13 cellular contexts compared by ENCODE assay signal in genomic region chr12:110253176-110253575, GRCh38. TPM values are rescaled to one million over a fixed set of nuclear protein-coding genes. Genes with fewer than 3 reads are reported as not detected.
DNase-seq lines count a peak whose midpoint lies in the region; ATAC-seq and TF ChIP-seq lines count a peak whose summit lies in the region.
"Had no signal": no experiment of that assay in that cellular context is flagged by ENCODE, and none has a peak within 500 bp of the region (broad histone marks: within the 10 kb centered on the region; RNA-seq: fewer than 3 reads in every experiment).

No MANE protein-coding gene starts in this region.

- H3K4me3 ChIP-seq in cardiac muscle cell, result no peak overlapping the region
- no peak overlapping the region for H3K4me3 ChIP-seq in aorta (ENCODE audit: low read length in 2 of 2)

- H3K9me3 ChIP-seq in cardiac muscle cell (ENCODE audit: low read depth) (no peaks in the 10 kb centered on the region), aorta (ENCODE audit: control insufficient read depth, low read length) (no peaks in the 10 kb centered on the region)

- H3K27me3 Mint-ChIP-seq in activated CD8-positive, alpha-beta memory T cell treated with anti-CD3 and anti-CD28 coated beads, Interleukin-2, amount 10 ng/mL, durations not matched to agents 7 days and 5 days, result no peaks in the 10 kb centered on the region
- H3K27me3 Mint-ChIP-seq in neural crest cell (ENCODE audit: low read depth), result no peaks in the 10 kb centered on the region
- H3K27me3 Mint-ChIP-seq in effector memory CD8-positive, alpha-beta T cell, result peaks cover 0 to 18% of the 10 kb centered on the region in 2 donors
- H3K27me3 Mint-ChIP-seq: stimulated activated naive CD8-positive, alpha-beta T cell treated with anti-CD3 and anti-CD28 coated beads, Interleukin-15, Interleukin-2, amounts not matched to agents 100 ng/mL and 50 ng/mL, for 24 hours; T-cell had no signal

- TF ChIP-seq CTCF in cardiac muscle cell (IDR thresholded peaks at IDR 0.05; ENCODE audit: low read depth, low read length) (no peak), neural crest cell (conservative IDR thresholded peaks at IDR 0.05) (no peak)

- CTCF ChIA-PET in activated CD8-positive, alpha-beta memory T cell treated with anti-CD3 and anti-CD28 coated beads, Interleukin-2, amount 10 ng/mL, durations not matched to agents 7 days and 5 days (lab: Charles Lee), result no interaction called here

- no peaks in the 10 kb centered on the region for H3K36me3 Mint-ChIP-seq in activated CD8-positive, alpha-beta memory T cell treated with anti-CD3 and anti-CD28 coated beads, Interleukin-2, amount 10 ng/mL, durations not matched to agents 7 days and 5 days
- H3K36me3 Mint-ChIP-seq in neural crest cell (ENCODE audit: low read depth), result no peaks in the 10 kb centered on the region
- H3K36me3 Mint-ChIP-seq in effector memory CD8-positive, alpha-beta T cell (ENCODE audit: insufficient read depth), result no peaks in the 10 kb centered on the region
- H3K36me3 Mint-ChIP-seq: T-cell had no signal

- no peaks in the 10 kb centered on the region for H3K36me3 ChIP-seq in cardiac muscle cell
- H3K36me3 ChIP-seq in aorta (ENCODE audit: control insufficient read depth in 1 of 2, insufficient read depth in 2 of 2, low read length in 1 of 2), result no peaks in the 10 kb centered on the region

- DNase-seq in activated CD8-positive, alpha-beta memory T cell treated with anti-CD3 and anti-CD28 coated beads, Interleukin-2, amount 50 U/mL, for 48 hours, result peak; percentile 42
- DNase-seq in activated CD8-positive, alpha-beta memory T cell treated with anti-CD3 and anti-CD28 coated beads, Interleukin-2, amount 10 ng/mL, durations not matched to agents 7 days and 5 days, result no peak
- peak; percentile 45 to 65 for DNase-seq in cardiac muscle cell (ENCODE audit: low read depth in 1 of 2, low spot score in 1 of 2)
- DNase-seq in neural crest cell (ENCODE audit: low read depth, low spot score), result no peak
- DNase-seq in aorta, result peak; percentile 83 to 86
- DNase-seq in effector memory CD8-positive, alpha-beta T cell, result no peak
- DNase-seq in inferior parietal cortex (ENCODE audit: extremely low spot score), result no peak
- DNase-seq: DMS79 treated with DMSO at 0.1 percent for 48 hours, NCI-H524 had no signal

- 2 to 5% methylated on average over 9 of the region's 9 CpGs for WGBS in aorta, 2 donors

- H3K27ac ChIP-seq in cardiac muscle cell, result peak overlapping the region; percentile 87
- no peak overlapping the region for H3K27ac ChIP-seq in aorta (ENCODE audit: low read depth in 1 of 2, low read length in 2 of 2)

- no peak for ATAC-seq in activated CD8-positive, alpha-beta memory T cell treated with anti-CD3 and anti-CD28 coated beads, Interleukin-2, amount 10 ng/mL, durations not matched to agents 7 days and 5 days
- ATAC-seq in aorta (ENCODE audit: low FRiP score) (peak; percentile 46), HG02840 (IDR thresholded peaks at IDR 0.05; ENCODE audit: low FRiP score, unreplicated experiment) (no peak)
- no peak for ATAC-seq in effector memory CD8-positive, alpha-beta T cell (replicated peaks)
- ATAC-seq: T-cell had no signal

- H3K4me1 Mint-ChIP-seq in activated CD8-positive, alpha-beta memory T cell treated with anti-CD3 and anti-CD28 coated beads, Interleukin-2, amount 10 ng/mL, durations not matched to agents 7 days and 5 days, result no peaks in the 10 kb centered on the region
- peaks cover 8% of the 10 kb centered on the region for H3K4me1 Mint-ChIP-seq in neural crest cell
- H3K4me1 Mint-ChIP-seq in effector memory CD8-positive, alpha-beta T cell (ENCODE audit: low read depth in 2 of 2), result no peaks in the 10 kb centered on the region
- H3K4me1 Mint-ChIP-seq: memory B cell, T-cell had no signal

- no peaks in the 10 kb centered on the region for H3K9me3 Mint-ChIP-seq in activated CD8-positive, alpha-beta memory T cell treated with anti-CD3 and anti-CD28 coated beads, Interleukin-2, amount 10 ng/mL, durations not matched to agents 7 days and 5 days (ENCODE audit: low read depth)
- H3K9me3 Mint-ChIP-seq in neural crest cell, result no peaks in the 10 kb centered on the region
- H3K9me3 Mint-ChIP-seq in effector memory CD8-positive, alpha-beta T cell, result no peaks in the 10 kb centered on the region
- H3K9me3 Mint-ChIP-seq: memory B cell; stimulated activated naive CD8-positive, alpha-beta T cell treated with anti-CD3 and anti-CD28 coated beads, Interleukin-15, Interleukin-2, amounts not matched to agents 100 ng/mL and 50 ng/mL, for 24 hours; T-cell had no signal

- no peak overlapping the region for H3K27ac Mint-ChIP-seq in activated CD8-positive, alpha-beta memory T cell treated with anti-CD3 and anti-CD28 coated beads, Interleukin-2, amount 10 ng/mL, durations not matched to agents 7 days and 5 days
- H3K27ac Mint-ChIP-seq in neural crest cell (ENCODE audit: unreplicated experiment), result peak overlapping the region; percentile 81
- H3K27ac Mint-ChIP-seq in effector memory CD8-positive, alpha-beta T cell, result no peak overlapping the region
- H3K27ac Mint-ChIP-seq: memory B cell; stimulated activated naive CD8-positive, alpha-beta T cell treated with anti-CD3 and anti-CD28 coated beads, Interleukin-15, Interleukin-2, amounts not matched to agents 100 ng/mL and 50 ng/mL, for 24 hours; T-cell had no signal

- intact Hi-C loops in aorta (cut with DNase I), result no loop called here

- H3K27me3 ChIP-seq in cardiac muscle cell (no peaks in the 10 kb centered on the region), aorta (ENCODE audit: control insufficient read depth in 1 of 2, insufficient read depth in 2 of 2, low read length in 1 of 2) (no peaks in the 10 kb centered on the region)

- H3K4me3 Mint-ChIP-seq in activated CD8-positive, alpha-beta memory T cell treated with anti-CD3 and anti-CD28 coated beads, Interleukin-2, amount 10 ng/mL, durations not matched to agents 7 days and 5 days, result no peak overlapping the region
- no peak overlapping the region for H3K4me3 Mint-ChIP-seq in neural crest cell
- no peak overlapping the region for H3K4me3 Mint-ChIP-seq in effector memory CD8-positive, alpha-beta T cell
- H3K4me3 Mint-ChIP-seq: memory B cell; stimulated activated naive CD8-positive, alpha-beta T cell treated with anti-CD3 and anti-CD28 coated beads, Interleukin-15, Interleukin-2, amounts not matched to agents 100 ng/mL and 50 ng/mL, for 24 hours; T-cell had no signal

- H3K4me1 ChIP-seq in cardiac muscle cell (ENCODE audit: low read depth), result peaks cover 42% of the 10 kb centered on the region
- H3K4me1 ChIP-seq in aorta (ENCODE audit: control insufficient read depth in 1 of 2, insufficient read depth in 2 of 2, low read length in 2 of 2), result peaks cover 0 to 2% of the 10 kb centered on the region in 2 donors

RNA-seq across cellular contexts. Expression of gene ATP2A2, which starts 27.9 kb away (rescaled TPM):
- 100 to 1,000 TPM; 144 to 193 TPM for total RNA-seq in activated CD8-positive, alpha-beta memory T cell treated with anti-CD3 and anti-CD28 coated beads, Interleukin-2, amount 10 ng/mL, durations not matched to agents 7 days and 5 days
- total RNA-seq in cardiac muscle cell (297 and 328 TPM in 2 replicates), neural crest cell (234 and 242 TPM in 2 replicates), aorta (100 to 1,000 TPM; 231 to 285 TPM)
- polyA plus RNA-seq in cardiac muscle cell (300 and 400 TPM in 2 replicates), aorta (100 to 1,000 TPM in 1 of 2 donors, 10 to 100 TPM in 1; 41.3 to 104 TPM)

Comparison
In these comparisons a context has a peak if more than half of its experiments do, and no peak if none do; other contexts are left out.
1. DNase-seq: peak in activated CD8-positive, alpha-beta memory T cell treated with anti-CD3 and anti-CD28 coated beads, Interleukin-2, amount 50 U/mL, for 48 hours (single experiment), cardiac muscle cell (2 of 2) and aorta (2 of 2); none in activated CD8-positive, alpha-beta memory T cell treated with anti-CD3 and anti-CD28 coated beads, Interleukin-2, amount 10 ng/mL, durations not matched to agents 7 days and 5 days (single experiment), neural crest cell (single experiment), effector memory CD8-positive, alpha-beta T cell (0 of 3) and inferior parietal cortex (single experiment).